Comparison of ENCODE assay signal across 2 cellular contexts in the genomic region with DNA sequence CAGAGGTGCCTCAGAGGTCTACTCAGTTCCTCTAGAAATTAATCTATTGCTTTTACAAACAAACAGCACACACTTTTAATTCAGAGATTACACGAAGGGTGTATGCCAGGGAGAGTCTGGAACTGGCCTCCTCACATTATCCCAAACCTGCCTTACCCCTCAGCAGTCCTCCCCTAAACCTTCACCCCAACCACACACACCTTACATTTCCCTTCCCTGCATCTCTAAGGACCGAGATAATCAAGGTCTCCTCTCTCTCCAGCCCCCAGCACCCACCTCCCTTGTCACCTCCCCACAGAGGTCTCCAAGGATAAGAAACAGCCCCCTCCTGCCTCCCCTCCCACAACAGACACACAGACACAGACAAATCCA.
TF ChIP-seq lines count a peak whose summit lies in the region.

No MANE protein-coding gene starts in this region.

TF ChIP-seq in H1, 55 proteins besides CTCF, POLR2A, EP300 and RAD21:
- TF ChIP-seq HDAC6 (IDR thresholded peaks at IDR 0.05; ENCODE audit: low read depth, low read length) = no peak
- TF ChIP-seq NANOG (IDR thresholded peaks at IDR 0.05; ENCODE audit: insufficient read depth, low read depth, low read length, poor library complexity, severe bottlenecking) = no peak
- TF ChIP-seq TEAD4 (IDR thresholded peaks at IDR 0.05; ENCODE audit: low read depth, low read length) = no peak
- no peak for TF ChIP-seq EZH2 (IDR thresholded peaks at IDR 0.05; ENCODE audit: low read depth, low read length, severe bottlenecking)
- no peak for TF ChIP-seq TAF7 (optimal IDR thresholded peaks at IDR 0.05; ENCODE audit: borderline replicate concordance, low read depth, low read length)
- TF ChIP-seq CHD1 (IDR thresholded peaks at IDR 0.05; ENCODE audit: low read depth, low read length) = no peak
- TF ChIP-seq RXRA (IDR thresholded peaks at IDR 0.05; ENCODE audit: insufficient read depth, low read depth, low read length) = no peak
- TF ChIP-seq CTBP2 (IDR thresholded peaks at IDR 0.05; ENCODE audit: borderline replicate concordance, insufficient read depth, insufficient read length, low read length) = no peak
- TF ChIP-seq SAP30 (IDR thresholded peaks at IDR 0.05; ENCODE audit: insufficient read depth, insufficient replicate concordance, low read length) = no peak
- TF ChIP-seq NRF1 (IDR thresholded peaks at IDR 0.05; ENCODE audit: low read depth, low read length) = no peak
- TF ChIP-seq BACH1 (IDR thresholded peaks at IDR 0.05; ENCODE audit: low read length) = no peak
- TF ChIP-seq ZNF274 (IDR thresholded peaks at IDR 0.05; ENCODE audit: borderline replicate concordance, extremely low read depth, low read length) = no peak
- TF ChIP-seq SIRT6 (IDR thresholded peaks at IDR 0.05; ENCODE audit: low read length) = no peak

TF ChIP-seq in neural cell, 6 proteins besides CTCF, POLR2A, EP300 and RAD21:
- TF ChIP-seq SMC3 (conservative IDR thresholded peaks at IDR 0.05; ENCODE audit: poor library complexity) (no peak), TAF1 (IDR thresholded peaks at IDR 0.05; ENCODE audit: low read depth) (no peak), EZH2 (IDR thresholded peaks at IDR 0.05; ENCODE audit: borderline replicate concordance, insufficient read depth, low read length, poor library complexity, severe bottlenecking) (no peak), MXI1 (conservative IDR thresholded peaks at IDR 0.05; ENCODE audit: poor library complexity, severe bottlenecking) (no peak), POLR2AphosphoS5 (IDR thresholded peaks at IDR 0.05) (no peak)
- TF ChIP-seq, protein P1, sequence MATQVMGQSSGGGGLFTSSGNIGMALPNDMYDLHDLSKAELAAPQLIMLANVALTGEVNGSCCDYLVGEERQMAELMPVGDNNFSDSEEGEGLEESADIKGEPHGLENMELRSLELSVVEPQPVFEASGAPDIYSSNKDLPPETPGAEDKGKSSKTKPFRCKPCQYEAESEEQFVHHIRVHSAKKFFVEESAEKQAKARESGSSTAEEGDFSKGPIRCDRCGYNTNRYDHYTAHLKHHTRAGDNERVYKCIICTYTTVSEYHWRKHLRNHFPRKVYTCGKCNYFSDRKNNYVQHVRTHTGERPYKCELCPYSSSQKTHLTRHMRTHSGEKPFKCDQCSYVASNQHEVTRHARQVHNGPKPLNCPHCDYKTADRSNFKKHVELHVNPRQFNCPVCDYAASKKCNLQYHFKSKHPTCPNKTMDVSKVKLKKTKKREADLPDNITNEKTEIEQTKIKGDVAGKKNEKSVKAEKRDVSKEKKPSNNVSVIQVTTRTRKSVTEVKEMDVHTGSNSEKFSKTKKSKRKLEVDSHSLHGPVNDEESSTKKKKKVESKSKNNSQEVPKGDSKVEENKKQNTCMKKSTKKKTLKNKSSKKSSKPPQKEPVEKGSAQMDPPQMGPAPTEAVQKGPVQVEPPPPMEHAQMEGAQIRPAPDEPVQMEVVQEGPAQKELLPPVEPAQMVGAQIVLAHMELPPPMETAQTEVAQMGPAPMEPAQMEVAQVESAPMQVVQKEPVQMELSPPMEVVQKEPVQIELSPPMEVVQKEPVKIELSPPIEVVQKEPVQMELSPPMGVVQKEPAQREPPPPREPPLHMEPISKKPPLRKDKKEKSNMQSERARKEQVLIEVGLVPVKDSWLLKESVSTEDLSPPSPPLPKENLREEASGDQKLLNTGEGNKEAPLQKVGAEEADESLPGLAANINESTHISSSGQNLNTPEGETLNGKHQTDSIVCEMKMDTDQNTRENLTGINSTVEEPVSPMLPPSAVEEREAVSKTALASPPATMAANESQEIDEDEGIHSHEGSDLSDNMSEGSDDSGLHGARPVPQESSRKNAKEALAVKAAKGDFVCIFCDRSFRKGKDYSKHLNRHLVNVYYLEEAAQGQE (IDR thresholded peaks at IDR 0.05; ENCODE audit: borderline replicate concordance) = no peak
TF ChIP-seq in neural cell: peak in this region for 0.
